Comparison of ENCODE assay signal across 12 cellular contexts in genomic region chr3:117722856-117723255, GRCh38.
DNase-seq lines count a peak whose midpoint lies in the region; ATAC-seq and TF ChIP-seq lines count a peak whose summit lies in the region.
"Had no signal": no experiment of that assay in that cellular context is flagged by ENCODE, and none has a peak within 500 bp of the region (broad histone marks: within the 10 kb centered on the region; RNA-seq: fewer than 3 reads in every experiment).

No MANE protein-coding gene starts in this region.

- no peaks in the 10 kb centered on the region for H3K9me3 Mint-ChIP-seq in stimulated activated memory B cell treated with anti-CD40 and anti-IgM and Interleukin-4, amounts not matched to agents 10 μg/mL and 1 μg/mL and 100 μg/mL, for 72 hours

- H3K36me3 Mint-ChIP-seq in stimulated activated memory B cell treated with anti-CD40 and anti-IgM and Interleukin-4, amounts not matched to agents 10 μg/mL and 1 μg/mL and 100 μg/mL, for 72 hours, result no peaks in the 10 kb centered on the region
- H3K36me3 Mint-ChIP-seq: CD8-positive, alpha-beta memory T cell had no signal

- DNase-seq in NCI-H2227 treated with DMSO at 0.1 percent for 48 hours (lab: John Stamatoyannopoulos, UW) (no peak), NCI-H748 (lab: John Stamatoyannopoulos, UW; ENCODE audit: unreplicated experiment) (no peak), erythroblast (lab: John Stamatoyannopoulos, UW) (no peak)
- DNase-seq: activated CD4-positive, alpha-beta T cell treated with anti-CD3 and anti-CD28 coated beads, Interleukin-2, amount 50 U/mL, for 1 hour; anterior cingulate cortex; CD8-positive, alpha-beta memory T cell; dermis blood vessel endothelial cell; GF-D8 had no signal

- peaks cover 14% of the 10 kb centered on the region for H3K4me1 Mint-ChIP-seq in stimulated activated memory B cell treated with anti-CD40 and anti-IgM and Interleukin-4, amounts not matched to agents 10 μg/mL and 1 μg/mL and 100 μg/mL, for 72 hours
- H3K4me1 Mint-ChIP-seq: CD8-positive, alpha-beta memory T cell had no signal

- H3K27me3 ChIP-seq in OCI-LY3 (ENCODE audit: low read depth, low read length), result no peaks in the 10 kb centered on the region

- peak overlapping the region; percentile 63 for H3K27ac ChIP-seq in OCI-LY3 (ENCODE audit: low read length)

- H3K4me3 ChIP-seq in OCI-LY3 (ENCODE audit: low read length), result peak overlapping the region; percentile 56

- H3K4me2 ChIP-seq in OCI-LY3 (ENCODE audit: low read length), result peak overlapping the region; percentile 66

- no peaks in the 10 kb centered on the region for H3K79me2 ChIP-seq in OCI-LY3 (ENCODE audit: low read length)

- no peak for TF ChIP-seq CTCF in OCI-LY3 (IDR thresholded peaks at IDR 0.05; ENCODE audit: low read depth, low read length)

- peaks cover 40% of the 10 kb centered on the region for H3K4me1 ChIP-seq in OCI-LY3 (ENCODE audit: low read length)

- H3K27ac Mint-ChIP-seq in stimulated activated memory B cell treated with anti-CD40 and anti-IgM and Interleukin-4, amounts not matched to agents 10 μg/mL and 1 μg/mL and 100 μg/mL, for 72 hours, result no peak overlapping the region

- no peak for TF ChIP-seq POLR2A in erythroblast (IDR thresholded peaks at IDR 0.05; ENCODE audit: low read length)

- no peak overlapping the region for H3K4me3 Mint-ChIP-seq in stimulated activated memory B cell treated with anti-CD40 and anti-IgM and Interleukin-4, amounts not matched to agents 10 μg/mL and 1 μg/mL and 100 μg/mL, for 72 hours
- H3K4me3 Mint-ChIP-seq: CD8-positive, alpha-beta memory T cell had no signal

- no peaks in the 10 kb centered on the region for H3K36me3 ChIP-seq in OCI-LY3 (replicated peaks; ENCODE audit: low read depth, low read length)

- H3K27me3 Mint-ChIP-seq in stimulated activated memory B cell treated with anti-CD40 and anti-IgM and Interleukin-4, amounts not matched to agents 10 μg/mL and 1 μg/mL and 100 μg/mL, for 72 hours, result no peaks in the 10 kb centered on the region
- H3K27me3 Mint-ChIP-seq: CD8-positive, alpha-beta memory T cell had no signal

- H4K20me1 ChIP-seq in OCI-LY3 (ENCODE audit: insufficient read depth, low read length), result no peaks in the 10 kb centered on the region

- no peak overlapping the region for H2AFZ ChIP-seq in OCI-LY3 (ENCODE audit: low read depth, low read length)

- peak overlapping the region; percentile 39; the same call in 1 of the 2 replicates for H3K9ac ChIP-seq in OCI-LY3 (ENCODE audit: low read length)

- ATAC-seq in GM18858 (IDR thresholded peaks at IDR 0.05; ENCODE audit: unreplicated experiment) (peak; percentile 45), HG02970 (IDR thresholded peaks at IDR 0.05; ENCODE audit: low FRiP score, unreplicated experiment) (peak; percentile 46)
- peak; percentile 80 for ATAC-seq in stimulated activated memory B cell treated with anti-CD40 and anti-IgM and Interleukin-4, amounts not matched to agents 10 μg/mL and 1 μg/mL and 100 μg/mL, for 72 hours

- H3K9me3 ChIP-seq in OCI-LY3 (ENCODE audit: insufficient read depth, low read length), result no peaks in the 10 kb centered on the region
